In genomic region chr2:5841126-5841525, GRCh38 we compare ENCODE assay signal across 34 cellular contexts.
"Had no signal": no experiment of that assay in that cellular context is flagged by ENCODE, and none has a peak within 500 bp of the region (broad histone marks: within the 10 kb centered on the region; RNA-seq: fewer than 3 reads in every experiment).

No MANE protein-coding gene starts in this region.

- H3K4me1 Mint-ChIP-seq: activated B cell treated with CpG ODN at 0.5 μM for 24 hours; activated CD4-positive, alpha-beta T cell treated with anti-CD3 and anti-CD28 coated beads, Interleukin-2, amount 10 ng/mL, durations not matched to agents 24 days and 14 days; activated naive CD4-positive, alpha-beta T cell treated with anti-CD3 and anti-CD28 coated beads, Interleukin-2, amount 10 ng/mL, durations not matched to agents 7 days and 5 days; activated naive CD4-positive, alpha-beta T cell treated with anti-CD3 and anti-CD28 coated beads, Interleukin-2, amount 50 U/mL, for 24 hours; activated naive CD8-positive, alpha-beta T cell treated with anti-CD3 and anti-CD28 coated beads, Interleukin-2, amount 10 ng/mL, durations not matched to agents 7 days and 5 days; activated naive CD8-positive, alpha-beta T cell treated with anti-CD3 and anti-CD28 coated beads, Interleukin-2, amount 50 U/mL, for 24 hours had no signal

- H3K27ac Mint-ChIP-seq: activated B cell treated with CpG ODN at 0.5 μM for 24 hours; activated CD4-positive, alpha-beta memory T cell treated with anti-CD3 and anti-CD28 coated beads for 36 hours; activated CD4-positive, alpha-beta T cell treated with anti-CD3 and anti-CD28 coated beads, Interleukin-2, amount 10 ng/mL, durations not matched to agents 24 days and 14 days; activated CD8-positive, alpha-beta T cell treated with anti-CD3 and anti-CD28 coated beads for 36 hours; activated naive CD4-positive, alpha-beta T cell treated with anti-CD3 and anti-CD28 coated beads, Interleukin-2, amount 10 ng/mL, durations not matched to agents 7 days and 5 days; activated naive CD4-positive, alpha-beta T cell treated with anti-CD3 and anti-CD28 coated beads, Interleukin-2, amount 50 U/mL, for 24 hours; activated naive CD8-positive, alpha-beta T cell; activated naive CD8-positive, alpha-beta T cell treated with anti-CD3 and anti-CD28 coated beads, Interleukin-2, amount 10 ng/mL, durations not matched to agents 7 days and 5 days; activated naive CD8-positive, alpha-beta T cell treated with anti-CD3 and anti-CD28 coated beads, Interleukin-2, amount 50 U/mL, for 24 hours; activated T-helper 2 cell treated with anti-CD3 and anti-CD28 coated beads, Interferon-gamma antibody, Interleukin-2, Interleukin-4, amounts not matched to agents 10 μg/mL and 5 μg/mL and 100 μg/mL, durations not matched to agents 14 hours and 24 hours and 36 hours; T-helper 1 cell treated with Interleukin-12 subunit alpha and Interleukin-12 subunit beta and Interleukin-4 antibody, amounts not matched to agents 30 μg/mL and 1 μg/mL, for 36 hours; T-helper 2 cell treated with Interferon-gamma antibody and Interleukin-4, amounts not matched to agents 5 μg/mL and 100 μg/mL, for 36 hours had no signal

- H3K9me3 Mint-ChIP-seq: activated B cell treated with CpG ODN at 0.5 μM for 24 hours; activated CD4-positive, alpha-beta T cell treated with anti-CD3 and anti-CD28 coated beads, Interleukin-2, amount 10 ng/mL, durations not matched to agents 24 days and 14 days; activated naive CD4-positive, alpha-beta T cell treated with anti-CD3 and anti-CD28 coated beads, Interleukin-2, amount 50 U/mL, for 24 hours; T-helper 1 cell treated with Interleukin-12 subunit alpha and Interleukin-12 subunit beta and Interleukin-4 antibody, amounts not matched to agents 30 μg/mL and 1 μg/mL, for 36 hours had no signal

- H3K36me3 ChIP-seq: brain microvascular endothelial cell, breast epithelium had no signal

- H3K9me3 ChIP-seq: body of pancreas, breast epithelium had no signal

- ATAC-seq: activated CD8-positive, alpha-beta T cell treated with anti-CD3 and anti-CD28 coated beads for 36 hours; activated naive CD8-positive, alpha-beta T cell treated with anti-CD3 and anti-CD28 coated beads, Interleukin-2, amount 50 U/mL, for 24 hours; body of pancreas had no signal

- H3K4me3 ChIP-seq: body of pancreas, breast epithelium had no signal

- H3K27ac ChIP-seq: body of pancreas, brain microvascular endothelial cell, breast epithelium, VCaP had no signal

- H3K27me3 Mint-ChIP-seq: activated B cell treated with CpG ODN at 0.5 μM for 24 hours; activated CD4-positive, alpha-beta memory T cell treated with anti-CD3 and anti-CD28 coated beads for 36 hours; activated CD4-positive, alpha-beta T cell treated with anti-CD3 and anti-CD28 coated beads, Interleukin-2, amount 10 ng/mL, durations not matched to agents 24 days and 14 days; activated CD8-positive, alpha-beta T cell treated with anti-CD3 and anti-CD28 coated beads for 36 hours; activated naive CD4-positive, alpha-beta T cell treated with anti-CD3 and anti-CD28 coated beads, Interleukin-2, amount 10 ng/mL, durations not matched to agents 7 days and 5 days; activated naive CD4-positive, alpha-beta T cell treated with anti-CD3 and anti-CD28 coated beads, Interleukin-2, amount 50 U/mL, for 24 hours; activated naive CD8-positive, alpha-beta T cell; activated naive CD8-positive, alpha-beta T cell treated with anti-CD3 and anti-CD28 coated beads, Interleukin-2, amount 10 ng/mL, durations not matched to agents 7 days and 5 days; activated naive CD8-positive, alpha-beta T cell treated with anti-CD3 and anti-CD28 coated beads, Interleukin-2, amount 50 U/mL, for 24 hours had no signal

- H3K4me3 Mint-ChIP-seq: activated B cell treated with CpG ODN at 0.5 μM for 24 hours; activated CD4-positive, alpha-beta memory T cell treated with anti-CD3 and anti-CD28 coated beads for 36 hours; activated CD4-positive, alpha-beta T cell treated with anti-CD3 and anti-CD28 coated beads, Interleukin-2, amount 10 ng/mL, durations not matched to agents 24 days and 14 days; activated CD8-positive, alpha-beta T cell treated with anti-CD3 and anti-CD28 coated beads for 36 hours; activated naive CD4-positive, alpha-beta T cell treated with anti-CD3 and anti-CD28 coated beads, Interleukin-2, amount 10 ng/mL, durations not matched to agents 7 days and 5 days; activated naive CD4-positive, alpha-beta T cell treated with anti-CD3 and anti-CD28 coated beads, Interleukin-2, amount 50 U/mL, for 24 hours; activated naive CD8-positive, alpha-beta T cell; activated naive CD8-positive, alpha-beta T cell treated with anti-CD3 and anti-CD28 coated beads, Interleukin-2, amount 10 ng/mL, durations not matched to agents 7 days and 5 days; activated naive CD8-positive, alpha-beta T cell treated with anti-CD3 and anti-CD28 coated beads, Interleukin-2, amount 50 U/mL, for 24 hours; T-helper 1 cell treated with Interleukin-12 subunit alpha and Interleukin-12 subunit beta and Interleukin-4 antibody, amounts not matched to agents 30 μg/mL and 1 μg/mL, for 36 hours; T-helper 2 cell treated with Interferon-gamma antibody and Interleukin-4, amounts not matched to agents 5 μg/mL and 100 μg/mL, for 36 hours had no signal

- H3K36me3 Mint-ChIP-seq: activated CD4-positive, alpha-beta memory T cell treated with anti-CD3 and anti-CD28 coated beads for 36 hours; activated naive CD4-positive, alpha-beta T cell treated with anti-CD3 and anti-CD28 coated beads, Interleukin-2, amount 10 ng/mL, durations not matched to agents 7 days and 5 days; activated naive CD4-positive, alpha-beta T cell treated with anti-CD3 and anti-CD28 coated beads, Interleukin-2, amount 50 U/mL, for 24 hours; activated naive CD8-positive, alpha-beta T cell; activated naive CD8-positive, alpha-beta T cell treated with anti-CD3 and anti-CD28 coated beads, Interleukin-2, amount 10 ng/mL, durations not matched to agents 7 days and 5 days had no signal

- H3K4me1 ChIP-seq: body of pancreas, breast epithelium had no signal

- DNase-seq: activated B cell treated with CpG ODN at 0.5 μM for 24 hours; activated CD4-positive, alpha-beta memory T cell treated with anti-CD3 and anti-CD28 coated beads for 36 hours; activated CD4-positive, alpha-beta T cell treated with anti-CD3 and anti-CD28 coated beads for 4 hours; activated CD4-positive, alpha-beta T cell treated with anti-CD3 and anti-CD28 coated beads, Interleukin-2, amount 10 ng/mL, durations not matched to agents 24 days and 14 days; activated CD4-positive, alpha-beta T cell treated with anti-CD3 and anti-CD28 coated beads, Interleukin-2, amount 50 U/mL, for 1 hour; activated CD4-positive, alpha-beta T cell treated with anti-CD3 and anti-CD28 coated beads, Interleukin-2, amount 50 U/mL, for 4 hours; activated CD4-positive, CD25-positive, alpha-beta regulatory T cell treated with anti-CD3 and anti-CD28 coated beads, Interleukin-2, amount 50 U/mL, for 72 hours; activated CD8-positive, alpha-beta memory T cell treated with anti-CD3 and anti-CD28 coated beads, Interleukin-2, amount 50 U/mL, for 4 hours; activated CD8-positive, alpha-beta T cell treated with anti-CD3 and anti-CD28 coated beads for 36 hours; activated effector memory CD4-positive, alpha-beta T cell treated with Interleukin-2 at 50 U/mL for 16 hours; activated gamma-delta T cell; activated naive CD4-positive, alpha-beta T cell treated with anti-CD3 and anti-CD28 coated beads, Interleukin-2, amount 10 ng/mL, durations not matched to agents 7 days and 5 days; activated naive CD4-positive, alpha-beta T cell treated with Interleukin-2 at 50 U/mL for 16 hours; activated naive CD8-positive, alpha-beta T cell treated with anti-CD3 and anti-CD28 coated beads, Interleukin-2, amount 10 ng/mL, durations not matched to agents 7 days and 5 days; activated naive CD8-positive, alpha-beta T cell treated with anti-CD3 and anti-CD28 coated beads, Interleukin-2, amount 50 U/mL, for 24 hours; activated T-cell treated with anti-CD3 and anti-CD28 coated beads for 4 hours; activated T-cell treated with anti-CD3 and anti-CD28 coated beads, Interleukin-2, amount 50 U/mL, for 1 hour; activated T-cell treated with anti-CD3 and anti-CD28 coated beads, Interleukin-2, amount 50 U/mL, for 48 hours; amniotic stem cell; aorta; body of pancreas; brain microvascular endothelial cell; central memory CD4-positive, alpha-beta T cell; SW 1271; T-helper 1 cell; T-helper 2 cell; T-helper 9 cell had no signal

- H3K27me3 ChIP-seq: body of pancreas, brain microvascular endothelial cell had no signal
